12 cellular contexts compared by ENCODE assay signal in genomic region chr3:38154625-38155255, GRCh38. TPM values are rescaled to one million over a fixed set of nuclear protein-coding genes. Genes with fewer than 3 reads are reported as not detected.
DNase-seq lines count a peak whose midpoint lies in the region; TF ChIP-seq lines count a peak whose summit lies in the region.
"Had no signal": no experiment of that assay in that cellular context is flagged by ENCODE, and none has a peak within 500 bp of the region (broad histone marks: within the 10 kb centered on the region; RNA-seq: fewer than 3 reads in every experiment).

No MANE protein-coding gene starts in this region.

- TF ChIP-seq CTCF in RWPE1 (conservative IDR thresholded peaks at IDR 0.05; ENCODE audit: low read depth), result no peak

- peaks cover 4% of the 10 kb centered on the region for H3K36me3 Mint-ChIP-seq in activated CD4-positive, alpha-beta T cell treated with anti-CD3 and anti-CD28 coated beads, Interleukin-2, amount 10 ng/mL, durations not matched to agents 7 days and 5 days (ENCODE audit: low read depth)
- no peaks in the 10 kb centered on the region for H3K36me3 Mint-ChIP-seq in stimulated activated naive CD8-positive, alpha-beta T cell treated with anti-CD3 and anti-CD28 coated beads, Interleukin-15, Interleukin-2, amounts not matched to agents 100 ng/mL and 50 ng/mL, for 24 hours (ENCODE audit: low read depth)

- H3K27ac Mint-ChIP-seq in activated CD4-positive, alpha-beta T cell treated with anti-CD3 and anti-CD28 coated beads, Interleukin-2, amount 10 ng/mL, durations not matched to agents 7 days and 5 days, result no peak overlapping the region
- H3K27ac Mint-ChIP-seq in stimulated activated naive CD8-positive, alpha-beta T cell treated with anti-CD3 and anti-CD28 coated beads, Interleukin-15, Interleukin-2, amounts not matched to agents 100 ng/mL and 50 ng/mL, for 24 hours, result peak overlapping the region; percentile 77
- H3K27ac Mint-ChIP-seq: activated CD4-positive, alpha-beta T cell treated with anti-CD3 and anti-CD28 coated beads for 36 hours had no signal

- POLR2A ChIA-PET in activated CD4-positive, alpha-beta T cell treated with anti-CD3 and anti-CD28 coated beads, Interleukin-2, amount 10 ng/mL, durations not matched to agents 7 days and 5 days (lab: Charles Lee), result no interaction called here
- POLR2A ChIA-PET in RWPE1 (lab: Yijun Ruan, JAX; ENCODE audit: low non-redundant PET), result interaction anchor here (0.9 kb wide), 1 partner anchor 10 kb away, joined by 3 read pairs; the partner anchor contains the start of gene OXSR1

- H3K27ac ChIP-seq in RWPE1, result no peak overlapping the region
- H3K27ac ChIP-seq: left ventricle myocardium inferior had no signal

- peak; percentile 1 for DNase-seq in activated CD4-positive, alpha-beta T cell treated with anti-CD3 and anti-CD28 coated beads, Interleukin-2, amount 10 ng/mL, durations not matched to agents 7 days and 5 days
- DNase-seq in activated CD4-positive, alpha-beta T cell treated with anti-CD3 and anti-CD28 coated beads, Interleukin-2, amount 50 U/mL, for 48 hours, result no peak
- peak; percentile 65 for DNase-seq in RWPE1 (ENCODE audit: low spot score)
- DNase-seq in islet precursor cell, result peak; percentile 89
- no peak for DNase-seq in NCI-H1694 treated with DMSO at 0.1 percent for 48 hours (lab: John Stamatoyannopoulos, UW)
- no peak for DNase-seq in mucosa of gallbladder (ENCODE audit: low spot score)
- no peak for DNase-seq in anterior cingulate cortex (lab: John Stamatoyannopoulos, UW)
- DNase-seq: activated CD4-positive, alpha-beta T cell treated with anti-CD3 and anti-CD28 coated beads for 36 hours; left ventricle myocardium inferior had no signal

- peaks cover 6% of the 10 kb centered on the region for H3K9me3 Mint-ChIP-seq in activated CD4-positive, alpha-beta T cell treated with anti-CD3 and anti-CD28 coated beads, Interleukin-2, amount 10 ng/mL, durations not matched to agents 7 days and 5 days
- H3K9me3 Mint-ChIP-seq in stimulated activated naive CD8-positive, alpha-beta T cell treated with anti-CD3 and anti-CD28 coated beads, Interleukin-15, Interleukin-2, amounts not matched to agents 100 ng/mL and 50 ng/mL, for 24 hours, result no peaks in the 10 kb centered on the region
- H3K9me3 Mint-ChIP-seq: neural crest cell had no signal

- no peaks in the 10 kb centered on the region for H3K27me3 Mint-ChIP-seq in activated CD4-positive, alpha-beta T cell treated with anti-CD3 and anti-CD28 coated beads, Interleukin-2, amount 10 ng/mL, durations not matched to agents 7 days and 5 days
- no peaks in the 10 kb centered on the region for H3K27me3 Mint-ChIP-seq in stimulated activated naive CD8-positive, alpha-beta T cell treated with anti-CD3 and anti-CD28 coated beads, Interleukin-15, Interleukin-2, amounts not matched to agents 100 ng/mL and 50 ng/mL, for 24 hours
- H3K27me3 Mint-ChIP-seq: activated CD4-positive, alpha-beta T cell treated with anti-CD3 and anti-CD28 coated beads for 36 hours had no signal

- H3K4me1 Mint-ChIP-seq in activated CD4-positive, alpha-beta T cell treated with anti-CD3 and anti-CD28 coated beads, Interleukin-2, amount 10 ng/mL, durations not matched to agents 7 days and 5 days, result peaks cover 32% of the 10 kb centered on the region
- peaks cover 48% of the 10 kb centered on the region for H3K4me1 Mint-ChIP-seq in stimulated activated naive CD8-positive, alpha-beta T cell treated with anti-CD3 and anti-CD28 coated beads, Interleukin-15, Interleukin-2, amounts not matched to agents 100 ng/mL and 50 ng/mL, for 24 hours (ENCODE audit: low read depth)
- H3K4me1 Mint-ChIP-seq: neural crest cell had no signal

- CTCF ChIA-PET in activated CD4-positive, alpha-beta T cell treated with anti-CD3 and anti-CD28 coated beads, Interleukin-2, amount 10 ng/mL, durations not matched to agents 7 days and 5 days (lab: Charles Lee), result interaction anchor here (1.4 kb wide), 1 partner anchor 8 kb away, joined by 4 read pairs; no protein-coding TSS in a partner anchor
- CTCF ChIA-PET in RWPE1 (lab: Yijun Ruan, JAX), result no interaction called here

- no peak overlapping the region for H3K4me3 Mint-ChIP-seq in activated CD4-positive, alpha-beta T cell treated with anti-CD3 and anti-CD28 coated beads, Interleukin-2, amount 10 ng/mL, durations not matched to agents 7 days and 5 days
- no peak overlapping the region for H3K4me3 Mint-ChIP-seq in stimulated activated naive CD8-positive, alpha-beta T cell treated with anti-CD3 and anti-CD28 coated beads, Interleukin-15, Interleukin-2, amounts not matched to agents 100 ng/mL and 50 ng/mL, for 24 hours
- H3K4me3 Mint-ChIP-seq: activated CD4-positive, alpha-beta T cell treated with anti-CD3 and anti-CD28 coated beads for 36 hours; neural crest cell had no signal

RNA-seq across cellular contexts. Expression of gene OXSR1, which starts 10.6 kb away (rescaled TPM):
- total RNA-seq in activated CD4-positive, alpha-beta T cell treated with anti-CD3 and anti-CD28 coated beads, Interleukin-2, amount 10 ng/mL, durations not matched to agents 7 days and 5 days, result 10 to 100 TPM; 52.4 to 57.3 TPM
- 36.7 TPM for total RNA-seq in mucosa of gallbladder

RNA-seq across cellular contexts. Expression of gene MYD88, which starts 16.3 kb away (rescaled TPM):
- 10 to 100 TPM; 74.1 to 91.1 TPM for total RNA-seq in activated CD4-positive, alpha-beta T cell treated with anti-CD3 and anti-CD28 coated beads, Interleukin-2, amount 10 ng/mL, durations not matched to agents 7 days and 5 days
- total RNA-seq in mucosa of gallbladder, result 35.2 TPM
- total RNA-seq: HT1080 had no signal

RNA-seq across cellular contexts. Expression of gene ACAA1, which starts 17.8 kb away (rescaled TPM):
- total RNA-seq in activated CD4-positive, alpha-beta T cell treated with anti-CD3 and anti-CD28 coated beads, Interleukin-2, amount 10 ng/mL, durations not matched to agents 7 days and 5 days, result 100 to 1,000 TPM in 1 of 2 experiments, 10 to 100 TPM in 1; 93.8 to 114 TPM
- total RNA-seq in mucosa of gallbladder, result 135 TPM

Comparison
In these comparisons a context has a peak if more than half of its experiments do, and no peak if none do; other contexts are left out.
1. DNase-seq: peak in activated CD4-positive, alpha-beta T cell treated with anti-CD3 and anti-CD28 coated beads, Interleukin-2, amount 10 ng/mL, durations not matched to agents 7 days and 5 days (single experiment), RWPE1 (single experiment) and islet precursor cell (single experiment); none in activated CD4-positive, alpha-beta T cell treated with anti-CD3 and anti-CD28 coated beads, Interleukin-2, amount 50 U/mL, for 48 hours (0 of 2), NCI-H1694 treated with DMSO at 0.1 percent for 48 hours (single experiment), mucosa of gallbladder (single experiment) and anterior cingulate cortex (0 of 58).